Comparison of ENCODE assay signal across 8 cellular contexts in genomic region chr14:67837011-67837624, GRCh38. TPM values are rescaled to one million over a fixed set of nuclear protein-coding genes. Genes with fewer than 3 reads are reported as not detected.
DNase-seq lines count a peak whose midpoint lies in the region; ATAC-seq, FAIRE-seq and TF ChIP-seq lines count a peak whose summit lies in the region.

No MANE protein-coding gene starts in this region.

- no peak overlapping the region for H3K4me3 ChIP-seq in Karpas-422 (ENCODE audit: low read length)
- H3K4me3 ChIP-seq in breast epithelium, result no peak overlapping the region
- H3K4me3 ChIP-seq in HepG2 (replicated peaks in 1 of 3; ENCODE audit: insufficient read depth in 1 of 3, low read depth in 2 of 3, low read length in 3 of 3), result no peak overlapping the region
- H3K4me3 ChIP-seq in tibial artery, result no peak overlapping the region

- peak; percentile 34 for DNase-seq in activated CD4-positive, CD25-positive, alpha-beta regulatory T cell treated with anti-CD3 and anti-CD28 coated beads, Interleukin-2, amount 50 U/mL, for 16 hours (ENCODE audit: low read depth, low spot score)
- DNase-seq in activated CD4-positive, CD25-positive, alpha-beta regulatory T cell treated with anti-CD3 and anti-CD28 coated beads, Interleukin-2, amount 50 U/mL, for 72 hours, result no peak
- DNase-seq in Karpas-422 (peak; percentile 93), SHP77 treated with DMSO at 0.1 percent for 48 hours (lab: John Stamatoyannopoulos, UW) (peak; percentile 1), breast epithelium (ENCODE audit: low spot score in 2 of 2) (peak in 1 of 2 donors; percentile 57), HepG2 (ENCODE audit: low spot score) (peak; percentile 74), tibial artery (peak in 1 of 2 donors; percentile 33)

- no peaks in the 10 kb centered on the region for H4K20me1 ChIP-seq in Karpas-422 (ENCODE audit: insufficient read depth, low read depth, low read length)
- H4K20me1 ChIP-seq in HepG2 (ENCODE audit: insufficient read depth, low read length), result no peaks in the 10 kb centered on the region

- TF ChIP-seq POLR2A in breast epithelium (IDR thresholded peaks at IDR 0.05) (no peak), HepG2 (IDR thresholded peaks at IDR 0.05; ENCODE audit: insufficient read depth in 1 of 2, low read depth in 2 of 2, low read length in 2 of 2) (no peak)

- H3K4me1 ChIP-seq in Karpas-422 (ENCODE audit: low read length), result peaks cover 4% of the 10 kb centered on the region; the same call in 1 of the 2 replicates
- H3K4me1 ChIP-seq in breast epithelium, result no peaks in the 10 kb centered on the region
- H3K4me1 ChIP-seq in HepG2 (ENCODE audit: insufficient read depth, low read length), result peaks cover 9% of the 10 kb centered on the region; the same call in 1 of the 2 replicates
- H3K4me1 ChIP-seq in tibial artery, result no peaks in the 10 kb centered on the region

- WGBS in HepG2 (ENCODE audit: low lambda C conversion rate), result 51% methylated on average over 2 of the region's 2 CpGs

- H3K9me2 ChIP-seq in Karpas-422 (replicated peaks; ENCODE audit: insufficient read depth, low read length), result no peaks in the 10 kb centered on the region

- CTCF ChIA-PET in HepG2 (lab: Yijun Ruan, JAX; ENCODE audit: low intra/inter-chr PET ratio, low total read pairs), result interaction anchor here (1.3 kb wide), 1 partner anchor 980 kb away, joined by 3 read pairs; no protein-coding TSS in a partner anchor

- H3K27ac ChIP-seq in Karpas-422 (ENCODE audit: low read length) (no peak overlapping the region), breast epithelium (no peak overlapping the region), HepG2 (ENCODE audit: extremely low read length, insufficient read depth, low read length) (no peak overlapping the region), tibial artery (no peak overlapping the region)

- no TSS peak for BruUV-seq in HepG2 (replicated peaks; lab: Mats Ljungman, UMichigan)

- intact Hi-C loops in breast epithelium (cut with DNase I; ENCODE audit: low total_unique reads) (no loop called here), HepG2 (cut with micrococcal nuclease; ENCODE audit: unreplicated experiment) (loop anchor here (2.0 kb wide), 1 partner anchor 104 kb away; no protein-coding TSS in a partner anchor), tibial artery (cut with DNase I; ENCODE audit: low total_unique reads) (no loop called here)

- H3K27me3 ChIP-seq in Karpas-422 (ENCODE audit: low read length) (no peaks in the 10 kb centered on the region), breast epithelium (no peaks in the 10 kb centered on the region), HepG2 (ENCODE audit: control insufficient read depth in 1 of 2, insufficient read depth in 2 of 2, low read length in 2 of 2) (no peaks in the 10 kb centered on the region), tibial artery (no peaks in the 10 kb centered on the region)

- peak; percentile 60 for TF ChIP-seq RAD21 in HepG2 (CRISPR knock-in tag; IDR thresholded peaks at IDR 0.05)

- peak; percentile 76 for FAIRE-seq in HepG2 (lab: Jason Lieb, UNC)

- H2AFZ ChIP-seq in Karpas-422 (ENCODE audit: low read length), result no peak overlapping the region
- no peak overlapping the region for H2AFZ ChIP-seq in HepG2 (ENCODE audit: low read length)

- TF ChIP-seq EP300 in HepG2 (IDR thresholded peaks at IDR 0.05; ENCODE audit: low read depth in 2 of 2, low read length in 2 of 2) (no peak), HepG2 (CRISPR knock-in tag; IDR thresholded peaks at IDR 0.05; ENCODE audit: borderline replicate concordance) (no peak)

- H3K9me3 ChIP-seq in Karpas-422 (ENCODE audit: low read length), result no peaks in the 10 kb centered on the region
- H3K9me3 ChIP-seq in breast epithelium, result no peaks in the 10 kb centered on the region
- H3K9me3 ChIP-seq in HepG2 (ENCODE audit: low read length), result no peaks in the 10 kb centered on the region
- H3K9me3 ChIP-seq in tibial artery, result no peaks in the 10 kb centered on the region

- no peak overlapping the region for H3K9ac ChIP-seq in Karpas-422 (ENCODE audit: low read length)
- no peak overlapping the region for H3K9ac ChIP-seq in HepG2 (ENCODE audit: insufficient read depth, low read depth, low read length)

- in situ Hi-C loops in HepG2 (cut with HindIII; ENCODE audit: extremely low pct_ligation_motif_present, low pct_unique_long_range_greater_than_20kb), result no loop called here

- H3K4me2 ChIP-seq in Karpas-422 (ENCODE audit: low read depth, low read length, poor library complexity, severe bottlenecking), result no peak overlapping the region
- H3K4me2 ChIP-seq in HepG2 (ENCODE audit: low read depth, low read length), result no peak overlapping the region

- POLR2A ChIA-PET in HepG2 (lab: Yijun Ruan, JAX), result no interaction called here

- ATAC-seq in HepG2 (no peak), GM18870 (IDR thresholded peaks at IDR 0.05; ENCODE audit: unreplicated experiment) (no peak)

- TF ChIP-seq CTCF in breast epithelium (IDR thresholded peaks at IDR 0.05) (peak; percentile 39 to 92 (median 84)), HepG2 (CRISPR knock-in tag; IDR thresholded peaks at IDR 0.05) (peak; percentile 78), tibial artery (IDR thresholded peaks at IDR 0.05) (peak; percentile 31 to 64)

- H3K36me3 ChIP-seq in Karpas-422 (ENCODE audit: insufficient read depth, low read length) (peaks cover 7% of the 10 kb centered on the region; the same call in 1 of the 2 replicates), breast epithelium (no peaks in the 10 kb centered on the region), HepG2 (replicated peaks in 1 of 2; ENCODE audit: control insufficient read depth in 1 of 2, insufficient read depth in 2 of 2, low read length in 2 of 2) (peaks cover 3% of the 10 kb centered on the region in 2 experiments; a peak in 3 of 5 replicates), tibial artery (peaks cover 0 to 13% (median 0%) of the 10 kb centered on the region in 3 donors)

- H3K79me2 ChIP-seq in Karpas-422 (ENCODE audit: low read length) (peaks cover 15% of the 10 kb centered on the region), HepG2 (ENCODE audit: insufficient read depth, low read length) (no peaks in the 10 kb centered on the region)

TF ChIP-seq in HepG2, 621 proteins besides CTCF, POLR2A, EP300 and RAD21 (continues in another document):
- TF ChIP-seq NCOA2 (CRISPR knock-in tag; IDR thresholded peaks at IDR 0.05) (no peak), HIVEP1 (CRISPR knock-in tag; IDR thresholded peaks at IDR 0.05) (no peak), NR3C1 (CRISPR knock-in tag; IDR thresholded peaks at IDR 0.05) (no peak), DNMT1 (CRISPR knock-in tag; IDR thresholded peaks at IDR 0.05) (no peak)

RNA-seq across cellular contexts. Expression of gene RAD51B, which starts 17.5 kb away (rescaled TPM):
- total RNA-seq in Karpas-422 (2014; rRNA removed; shearing (Covaris generic); ENCODE audit: low replicate concordance), result 84.0 and 107 TPM in 2 replicates
- total RNA-seq in breast epithelium (10 to 100 TPM; 10.6 to 77.6 (median 33.8) TPM), HepG2 (2016; rRNA removed; fragmentation: Illumina TruSeq; extraction: Trizol) (7.0 and 9.5 TPM in 2 replicates)
- total RNA-seq in HepG2 (2016; cell fraction: cytosol; rRNA removed; fragmentation: Illumina TruSeq; extraction: Trizol; ENCODE audit: low read depth), result 7.0 and 9.9 TPM in 2 replicates
- total RNA-seq in HepG2 (2016; cell fraction: insoluble cytoplasmic fraction; rRNA removed; fragmentation: Illumina TruSeq; extraction: Trizol), result 10.2 and 11.6 TPM in 2 replicates
- 3.4 and 4.0 TPM in 2 replicates for total RNA-seq in HepG2 (2016; cell fraction: membrane; rRNA removed; fragmentation: Illumina TruSeq; extraction: Trizol)
- total RNA-seq in HepG2 (2016; cell fraction: nucleus; rRNA removed; fragmentation: Illumina TruSeq; extraction: Trizol), result 30.5 and 35.4 TPM in 2 replicates
- 5.1 and 7.0 TPM in 2 replicates for polyA plus RNA-seq in HepG2 (2011; rRNA removed)
- polyA plus RNA-seq in HepG2 (2011; cell fraction: cytosol; rRNA removed), result 3.8 and 5.0 TPM in 2 replicates
- 3.8 and 4.8 TPM in 2 replicates for polyA plus RNA-seq in HepG2 (2011; cell fraction: nucleus; rRNA removed)
- polyA plus RNA-seq in HepG2 (2012), result 6.9 and 7.4 TPM in 2 replicates
- 0.51 and 1.1 TPM in 2 replicates for polyA plus RNA-seq in HepG2 (2016; cell fraction: cytosol; fragmentation: Illumina TruSeq; extraction: Trizol; ENCODE audit: low read depth)
- 5.3 and 8.8 TPM in 2 replicates for polyA plus RNA-seq in HepG2 (2016; cell fraction: insoluble cytoplasmic fraction; fragmentation: Illumina TruSeq; extraction: Trizol; ENCODE audit: low read depth)
- 1.3 and 2.0 TPM in 2 replicates for polyA plus RNA-seq in HepG2 (2016; cell fraction: membrane; fragmentation: Illumina TruSeq; extraction: Trizol; ENCODE audit: low read depth)
- polyA plus RNA-seq in HepG2 (2016; cell fraction: nucleus; fragmentation: Illumina TruSeq; extraction: Trizol; ENCODE audit: insufficient read depth, low read depth), result 6.7 and 7.8 TPM in 2 replicates
- 11.1 and 21.8 TPM in 2 replicates for polyA minus RNA-seq in HepG2 (2011; rRNA and poly(A)+ RNA removed; ENCODE audit: low replicate concordance)
- polyA minus RNA-seq in HepG2 (2011; cell fraction: cytosol; rRNA and poly(A)+ RNA removed), result 5.6 and 5.9 TPM in 2 replicates
- polyA minus RNA-seq in HepG2 (2011; cell fraction: nucleus; rRNA and poly(A)+ RNA removed), result 92.9 and 95.9 TPM in 2 replicates

RNA-seq across cellular contexts. Expression of gene ZFYVE26, which starts 20.7 kb away (rescaled TPM):
- total RNA-seq in Karpas-422 (2014; rRNA removed; shearing (Covaris generic); ENCODE audit: low replicate concordance), result 31.3 and 47.0 TPM in 2 replicates
- 10 to 100 TPM; 31.5 to 42.6 (median 36.3) TPM for total RNA-seq in breast epithelium
- total RNA-seq in HepG2 (2016; rRNA removed; fragmentation: Illumina TruSeq; extraction: Trizol), result 16.4 and 18.0 TPM in 2 replicates
- 3.4 and 3.6 TPM in 2 replicates for total RNA-seq in HepG2 (2016; cell fraction: cytosol; rRNA removed; fragmentation: Illumina TruSeq; extraction: Trizol; ENCODE audit: low read depth)
- 15.6 and 15.9 TPM in 2 replicates for total RNA-seq in HepG2 (2016; cell fraction: insoluble cytoplasmic fraction; rRNA removed; fragmentation: Illumina TruSeq; extraction: Trizol)
- 4.8 and 5.2 TPM in 2 replicates for total RNA-seq in HepG2 (2016; cell fraction: membrane; rRNA removed; fragmentation: Illumina TruSeq; extraction: Trizol)
- total RNA-seq in HepG2 (2016; cell fraction: nucleus; rRNA removed; fragmentation: Illumina TruSeq; extraction: Trizol), result 23.2 and 23.5 TPM in 2 replicates
- polyA plus RNA-seq in HepG2 (2011; rRNA removed), result 12.4 and 13.6 TPM in 2 replicates
- 5.0 and 5.6 TPM in 2 replicates for polyA plus RNA-seq in HepG2 (2011; cell fraction: cytosol; rRNA removed)
- polyA plus RNA-seq in HepG2 (2011; cell fraction: nucleus; rRNA removed), result 19.4 and 19.5 TPM in 2 replicates
- polyA plus RNA-seq in HepG2 (2012), result 5.7 and 6.8 TPM in 2 replicates
- polyA plus RNA-seq in HepG2 (2016; cell fraction: cytosol; fragmentation: Illumina TruSeq; extraction: Trizol; ENCODE audit: low read depth), result 0.43 and 0.49 TPM in 2 replicates
- 6.8 and 9.9 TPM in 2 replicates for polyA plus RNA-seq in HepG2 (2016; cell fraction: insoluble cytoplasmic fraction; fragmentation: Illumina TruSeq; extraction: Trizol; ENCODE audit: low read depth)
- 1.2 and 1.4 TPM in 2 replicates for polyA plus RNA-seq in HepG2 (2016; cell fraction: membrane; fragmentation: Illumina TruSeq; extraction: Trizol; ENCODE audit: low read depth)
- 11.4 and 12.6 TPM in 2 replicates for polyA plus RNA-seq in HepG2 (2016; cell fraction: nucleus; fragmentation: Illumina TruSeq; extraction: Trizol; ENCODE audit: insufficient read depth, low read depth)
- 39.2 and 58.0 TPM in 2 replicates for polyA minus RNA-seq in HepG2 (2011; rRNA and poly(A)+ RNA removed; ENCODE audit: low replicate concordance)
- 11.1 and 11.2 TPM in 2 replicates for polyA minus RNA-seq in HepG2 (2011; cell fraction: cytosol; rRNA and poly(A)+ RNA removed)
- polyA minus RNA-seq in HepG2 (2011; cell fraction: nucleus; rRNA and poly(A)+ RNA removed), result 52.7 and 79.7 TPM in 2 replicates
